1 cellular context compared by ENCODE assay signal in genomic region chr11:61639816-61640443, GRCh38.
TF ChIP-seq lines count a peak whose summit lies in the region.

No MANE protein-coding gene starts in this region.

TF ChIP-seq in endothelial cell of umbilical vein, 7 proteins besides CTCF, POLR2A, EP300 and RAD21 (continued from another document):
- TF ChIP-seq GATA2 (IDR thresholded peaks at IDR 0.05; ENCODE audit: insufficient read depth, insufficient read length, low read depth, low read length) (no peak), MAX (IDR thresholded peaks at IDR 0.05; ENCODE audit: insufficient read depth, insufficient read length) (no peak), JUN (IDR thresholded peaks at IDR 0.05; ENCODE audit: borderline replicate concordance, insufficient read depth, insufficient read length, low read depth) (no peak)
